ENCODE assay signal across 17 cellular contexts in genomic region chr6:149097794-149098193, GRCh38.
"Had no signal": no experiment of that assay in that cellular context is flagged by ENCODE, and none has a peak within 500 bp of the region (broad histone marks: within the 10 kb centered on the region; RNA-seq: fewer than 3 reads in every experiment).

No MANE protein-coding gene starts in this region.

- H3K27me3 ChIP-seq: adrenal gland, breast epithelium, gastrocnemius medialis, upper lobe of right lung had no signal

- H3K27ac ChIP-seq: adrenal gland, breast epithelium, coronary artery, gastrocnemius medialis, upper lobe of right lung, WERI-Rb-1 had no signal

- H3K27me3 Mint-ChIP-seq: T-helper 17 cell had no signal

- H3K27ac Mint-ChIP-seq: nephron progenitor cell had no signal

- H3K9me3 ChIP-seq: gastrocnemius medialis had no signal

- ATAC-seq: esophagus mucosa, gastrocnemius medialis, left lobe of liver, T-helper 17 cell, upper lobe of right lung had no signal

- H3K4me3 ChIP-seq: adrenal gland, breast epithelium, coronary artery, gastrocnemius medialis, lung, upper lobe of right lung had no signal

- H3K4me3 Mint-ChIP-seq: nephron progenitor cell, T-helper 17 cell had no signal

- H3K36me3 ChIP-seq: adrenal gland, breast epithelium, gastrocnemius medialis, upper lobe of right lung, WERI-Rb-1 had no signal

- DNase-seq: activated gamma-delta T cell treated with Interleukin-2 at 50 U/mL for 16 hours; adrenal gland; effector CD4-positive, alpha-beta T cell; gastrocnemius medialis; head of caudate nucleus; nephron progenitor cell; nucleus accumbens; posterior cingulate gyrus; stimulated activated naive CD4-positive, alpha-beta T cell; T-helper 17 cell; upper lobe of right lung; WERI-Rb-1 had no signal

- H3K4me1 ChIP-seq: gastrocnemius medialis, upper lobe of right lung had no signal
